33 cellular contexts compared by ENCODE assay signal in the genomic region with DNA sequence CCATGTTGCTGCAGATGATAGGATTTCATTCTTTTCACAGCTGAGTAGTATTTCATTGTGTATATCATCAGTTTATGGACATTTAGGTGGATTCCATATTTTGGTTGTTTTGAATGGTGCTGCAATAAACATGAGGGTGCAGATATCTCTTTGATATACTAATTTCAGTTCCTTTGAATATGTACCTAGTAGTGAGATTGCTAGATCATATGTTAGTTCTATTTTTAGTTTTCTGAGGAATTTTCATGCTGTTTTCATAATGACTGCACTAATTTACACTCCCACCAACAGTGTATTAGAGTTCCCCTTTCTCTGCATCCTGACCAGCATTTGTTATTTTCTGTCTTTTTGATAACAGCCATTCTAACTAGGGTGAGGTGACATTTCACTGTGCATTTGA.
"Had no signal": no experiment of that assay in that cellular context is flagged by ENCODE, and none has a peak within 500 bp of the region (broad histone marks: within the 10 kb centered on the region; RNA-seq: fewer than 3 reads in every experiment).

No MANE protein-coding gene starts in this region.

- H3K36me3 ChIP-seq: MG63 had no signal

- H3K9me3 ChIP-seq: MG63 had no signal

- DNase-seq: Karpas-422, Kasumi-1, MG63, MM.1S, MV-4-11, NCI-H1048, NCI-H1092, NCI-H1092 treated with DMSO at 0.1 percent for 48 hours, NCI-H1105, NCI-H1105 treated with DMSO at 0.1 percent for 48 hours, NCI-H1417 treated with DMSO at 0.1 percent for 48 hours, NCI-H1436, NCI-H1436 treated with DMSO at 0.1 percent for 48 hours, NCI-H146, NCI-H1694, NCI-H1694 treated with DMSO at 0.1 percent for 48 hours, NCI-H187, NCI-H187 treated with DMSO at 0.1 percent for 48 hours, NCI-H1930, NCI-H2029, NCI-H2029 treated with DMSO at 0.1 percent for 48 hours, NCI-H2081, NCI-H2107, NCI-H2171, NCI-H2171 treated with DMSO at 0.1 percent for 48 hours, NCI-H2227 treated with DMSO at 0.1 percent for 48 hours, NCI-H226, NCI-H345, NCI-H446, NCI-H446 treated with DMSO at 0.1 percent for 48 hours, NCI-H510A, NCI-H510A treated with DMSO at 0.1 percent for 48 hours had no signal

- H3K27me3 ChIP-seq: MG63 had no signal

- H3K27ac ChIP-seq: KMS-11 had no signal

- H3K4me3 ChIP-seq: MG63 had no signal
